Comparison of ENCODE assay signal across 1 cellular context in the genomic region with DNA sequence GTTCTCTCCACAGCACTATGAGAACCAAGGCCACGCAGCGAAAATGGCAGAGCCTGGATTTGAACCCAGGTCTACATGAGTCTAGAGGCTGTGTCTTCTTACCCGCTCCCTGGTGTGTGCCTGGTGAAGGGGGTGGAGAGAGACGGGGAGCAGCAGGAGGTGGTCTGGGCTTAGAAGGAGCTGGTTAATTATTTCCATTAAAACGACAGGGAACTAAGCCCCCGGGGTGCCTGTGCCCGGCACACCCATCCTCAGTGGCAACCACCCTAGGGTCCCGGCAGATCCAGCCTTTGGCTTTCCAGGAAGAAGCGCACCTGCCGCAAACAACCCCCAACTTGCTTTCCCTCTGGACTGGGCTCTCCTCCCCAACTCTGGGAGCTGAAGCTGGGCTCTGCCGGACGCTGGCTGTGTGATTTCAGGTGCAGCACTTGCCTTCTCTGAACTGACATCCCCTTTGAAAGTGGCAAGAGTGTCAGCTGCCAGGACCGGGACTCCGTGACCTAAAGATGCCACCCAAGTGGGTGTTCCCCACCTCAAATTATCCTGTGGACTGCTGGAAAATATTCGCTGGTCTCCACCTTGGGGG.
TF ChIP-seq lines count a peak whose summit lies in the region.

No MANE protein-coding gene starts in this region.

TF ChIP-seq in WTC11, 78 proteins besides CTCF, POLR2A, EP300 and RAD21 (continued from another document):
- TF ChIP-seq, protein P1, sequence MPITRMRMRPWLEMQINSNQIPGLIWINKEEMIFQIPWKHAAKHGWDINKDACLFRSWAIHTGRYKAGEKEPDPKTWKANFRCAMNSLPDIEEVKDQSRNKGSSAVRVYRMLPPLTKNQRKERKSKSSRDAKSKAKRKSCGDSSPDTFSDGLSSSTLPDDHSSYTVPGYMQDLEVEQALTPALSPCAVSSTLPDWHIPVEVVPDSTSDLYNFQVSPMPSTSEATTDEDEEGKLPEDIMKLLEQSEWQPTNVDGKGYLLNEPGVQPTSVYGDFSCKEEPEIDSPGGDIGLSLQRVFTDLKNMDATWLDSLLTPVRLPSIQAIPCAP (CRISPR knock-in tag; IDR thresholded peaks at IDR 0.05): no peak
- TF ChIP-seq TCF7 (CRISPR knock-in tag; IDR thresholded peaks at IDR 0.05; ENCODE audit: low read depth): no peak
- no peak for TF ChIP-seq SMAD3 (CRISPR knock-in tag; IDR thresholded peaks at IDR 0.05; ENCODE audit: borderline replicate concordance)
- TF ChIP-seq ZNF317 (CRISPR knock-in tag; IDR thresholded peaks at IDR 0.05; ENCODE audit: borderline replicate concordance, low read depth): no peak
- no peak for TF ChIP-seq EMX1 (CRISPR knock-in tag; IDR thresholded peaks at IDR 0.05)
- TF ChIP-seq NR2C2 (CRISPR knock-in tag; IDR thresholded peaks at IDR 0.05): no peak
- TF ChIP-seq ZNF423 (CRISPR knock-in tag; IDR thresholded peaks at IDR 0.05): no peak
- no peak for TF ChIP-seq RORB (CRISPR knock-in tag; IDR thresholded peaks at IDR 0.05)
- TF ChIP-seq, protein P2, sequence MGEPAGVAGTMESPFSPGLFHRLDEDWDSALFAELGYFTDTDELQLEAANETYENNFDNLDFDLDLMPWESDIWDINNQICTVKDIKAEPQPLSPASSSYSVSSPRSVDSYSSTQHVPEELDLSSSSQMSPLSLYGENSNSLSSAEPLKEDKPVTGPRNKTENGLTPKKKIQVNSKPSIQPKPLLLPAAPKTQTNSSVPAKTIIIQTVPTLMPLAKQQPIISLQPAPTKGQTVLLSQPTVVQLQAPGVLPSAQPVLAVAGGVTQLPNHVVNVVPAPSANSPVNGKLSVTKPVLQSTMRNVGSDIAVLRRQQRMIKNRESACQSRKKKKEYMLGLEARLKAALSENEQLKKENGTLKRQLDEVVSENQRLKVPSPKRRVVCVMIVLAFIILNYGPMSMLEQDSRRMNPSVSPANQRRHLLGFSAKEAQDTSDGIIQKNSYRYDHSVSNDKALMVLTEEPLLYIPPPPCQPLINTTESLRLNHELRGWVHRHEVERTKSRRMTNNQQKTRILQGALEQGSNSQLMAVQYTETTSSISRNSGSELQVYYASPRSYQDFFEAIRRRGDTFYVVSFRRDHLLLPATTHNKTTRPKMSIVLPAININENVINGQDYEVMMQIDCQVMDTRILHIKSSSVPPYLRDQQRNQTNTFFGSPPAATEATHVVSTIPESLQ (CRISPR knock-in tag; IDR thresholded peaks at IDR 0.05): no peak
- no peak for TF ChIP-seq ETV6 (CRISPR knock-in tag; IDR thresholded peaks at IDR 0.05)
- no peak for TF ChIP-seq SMAD4 (CRISPR knock-in tag; IDR thresholded peaks at IDR 0.05)
- no peak for TF ChIP-seq FOXP1 (CRISPR knock-in tag; IDR thresholded peaks at IDR 0.05; ENCODE audit: borderline replicate concordance)
